8 cellular contexts compared by ENCODE assay signal in genomic region chr6:37171141-37171969, GRCh38. TPM values are rescaled to one million over a fixed set of nuclear protein-coding genes. Genes with fewer than 3 reads are reported as not detected.
DNase-seq lines count a peak whose midpoint lies in the region; ATAC-seq and TF ChIP-seq lines count a peak whose summit lies in the region.

No MANE protein-coding gene starts in this region.

- H3K4me1 Mint-ChIP-seq in activated CD4-positive, alpha-beta memory T cell treated with anti-CD3 and anti-CD28 coated beads, Interleukin-2, amount 10 ng/mL, durations not matched to agents 7 days and 5 days: peaks cover 49% of the 10 kb centered on the region

- no peak for TF ChIP-seq CTCF in tibial nerve (IDR thresholded peaks at IDR 0.05)

- no peaks in the 10 kb centered on the region for H3K27me3 ChIP-seq in Karpas-422 (ENCODE audit: low read length)
- no peaks in the 10 kb centered on the region for H3K27me3 ChIP-seq in muscle layer of colon (ENCODE audit: control insufficient read depth in 1 of 2, insufficient read depth in 2 of 2, low read length in 2 of 2)
- H3K27me3 ChIP-seq in tibial nerve: no peaks in the 10 kb centered on the region

- H3K4me3 ChIP-seq in Karpas-422 (ENCODE audit: low read length): peak overlapping the region; percentile 91
- H3K4me3 ChIP-seq in muscle layer of colon (ENCODE audit: low read depth in 1 of 2, low read length in 2 of 2): peak overlapping the region; percentile 87 to 89
- peak overlapping the region; percentile 65 to 97 (median 80) for H3K4me3 ChIP-seq in tibial nerve

- no peak for ATAC-seq in GM19351 (IDR thresholded peaks at IDR 0.05; ENCODE audit: unreplicated experiment)

- H3K9me2 ChIP-seq in Karpas-422 (replicated peaks; ENCODE audit: insufficient read depth, low read length): no peaks in the 10 kb centered on the region

- H3K4me3 Mint-ChIP-seq in activated CD4-positive, alpha-beta memory T cell treated with anti-CD3 and anti-CD28 coated beads, Interleukin-2, amount 10 ng/mL, durations not matched to agents 7 days and 5 days: peak overlapping the region; percentile 94

- peaks cover 5% of the 10 kb centered on the region for H3K36me3 ChIP-seq in Karpas-422 (ENCODE audit: insufficient read depth, low read length)
- peaks cover 30% of the 10 kb centered on the region for H3K36me3 ChIP-seq in muscle layer of colon (ENCODE audit: insufficient read depth, low read length)
- H3K36me3 ChIP-seq in tibial nerve: peaks cover 0 to 31% (median 18%) of the 10 kb centered on the region in 3 donors

- H3K9me3 ChIP-seq in Karpas-422 (ENCODE audit: low read length) (no peaks in the 10 kb centered on the region), muscle layer of colon (ENCODE audit: low read length) (no peaks in the 10 kb centered on the region), tibial nerve (no peaks in the 10 kb centered on the region)

- no peaks in the 10 kb centered on the region for H4K20me1 ChIP-seq in Karpas-422 (ENCODE audit: insufficient read depth, low read depth, low read length)

- peaks cover 1% of the 10 kb centered on the region for H3K27me3 Mint-ChIP-seq in activated CD4-positive, alpha-beta memory T cell treated with anti-CD3 and anti-CD28 coated beads, Interleukin-2, amount 10 ng/mL, durations not matched to agents 7 days and 5 days

- POLR2A ChIA-PET in activated CD4-positive, alpha-beta memory T cell treated with anti-CD3 and anti-CD28 coated beads, Interleukin-2, amount 10 ng/mL, durations not matched to agents 7 days and 5 days (lab: Charles Lee): interaction anchor here (0.6 to 19.6 kb wide), 35 partner anchors 10 to 526 kb away, joined by 3 to 1021 read pairs (median 10); partner anchors contain the start of genes CMTR1, MDGA1, MTCH1 and PPIL1

- peak in 1 of 2 donors; percentile 25 for TF ChIP-seq EP300 in tibial nerve (IDR thresholded peaks at IDR 0.05)

- H3K27ac Mint-ChIP-seq in activated CD4-positive, alpha-beta memory T cell treated with anti-CD3 and anti-CD28 coated beads, Interleukin-2, amount 10 ng/mL, durations not matched to agents 7 days and 5 days: peak overlapping the region; percentile 98

- H3K36me3 Mint-ChIP-seq in activated CD4-positive, alpha-beta memory T cell treated with anti-CD3 and anti-CD28 coated beads, Interleukin-2, amount 10 ng/mL, durations not matched to agents 7 days and 5 days (ENCODE audit: low read depth): peaks cover 69% of the 10 kb centered on the region

- no peaks in the 10 kb centered on the region for H3K79me2 ChIP-seq in Karpas-422 (ENCODE audit: low read length)

- H3K27ac ChIP-seq in Karpas-422 (ENCODE audit: low read length) (no peak overlapping the region), epithelial cell of prostate (peak overlapping the region; percentile 94), muscle layer of colon (ENCODE audit: low read depth, low read length) (peak overlapping the region; percentile 97), tibial nerve (peak overlapping the region; percentile 72 to 97 (median 82))

- CTCF ChIA-PET in activated CD4-positive, alpha-beta memory T cell treated with anti-CD3 and anti-CD28 coated beads, Interleukin-2, amount 10 ng/mL, durations not matched to agents 7 days and 5 days (lab: Charles Lee): interaction anchor here (0.6 to 17.6 kb wide), 19 partner anchors 11 to 286 kb away, joined by 3 to 327 read pairs (median 5); partner anchors contain the start of genes C6orf89 and MTCH1

- 1 to 2% methylated on average over 19 to 38 of the region's 48 CpGs for WGBS in tibial nerve, 2 donors

- peak overlapping the region; percentile 76 for H2AFZ ChIP-seq in Karpas-422 (ENCODE audit: low read length)

- H3K4me2 ChIP-seq in Karpas-422 (ENCODE audit: low read depth, low read length, poor library complexity, severe bottlenecking): peak overlapping the region; percentile 95

- peaks cover 29% of the 10 kb centered on the region for H3K4me1 ChIP-seq in Karpas-422 (ENCODE audit: low read length)
- H3K4me1 ChIP-seq in muscle layer of colon (ENCODE audit: insufficient read depth, low read length): peaks cover 34% of the 10 kb centered on the region
- peaks cover 0 to 46% (median 8%) of the 10 kb centered on the region in 4 donors for H3K4me1 ChIP-seq in tibial nerve

- H3K9ac ChIP-seq in Karpas-422 (ENCODE audit: low read length) (peak overlapping the region; percentile 83), muscle layer of colon (ENCODE audit: low read length) (peak overlapping the region; percentile 95)

- no peaks in the 10 kb centered on the region for H3K9me3 Mint-ChIP-seq in activated CD4-positive, alpha-beta memory T cell treated with anti-CD3 and anti-CD28 coated beads, Interleukin-2, amount 10 ng/mL, durations not matched to agents 7 days and 5 days

- TF ChIP-seq POLR2A in tibial nerve (IDR thresholded peaks at IDR 0.05): no peak

- DNase-seq in COLO668 (lab: John Stamatoyannopoulos, UW; ENCODE audit: unreplicated experiment): peak; percentile 35
- DNase-seq in Karpas-422: peak; percentile 60
- DNase-seq in activated CD4-positive, alpha-beta memory T cell treated with anti-CD3 and anti-CD28 coated beads, Interleukin-2, amount 10 ng/mL, durations not matched to agents 7 days and 5 days: peak; percentile 52
- DNase-seq in epithelial cell of prostate (ENCODE audit: low read depth, low spot score): no peak
- DNase-seq in tibial nerve (ENCODE audit: low spot score in 2 of 2): peak; percentile 43 to 48
- no peak for DNase-seq in effector CD8-positive, alpha-beta T cell (lab: John Stamatoyannopoulos, UW)

RNA-seq across cellular contexts. Expression of gene PIM1, which starts 1.4 kb away (rescaled TPM):
- 1.9 and 4.0 TPM in 2 replicates for total RNA-seq in Karpas-422 (2014; rRNA removed; shearing (Covaris generic); ENCODE audit: low replicate concordance)
- 100 to 1,000 TPM; 497 to 505 TPM for total RNA-seq in activated CD4-positive, alpha-beta memory T cell treated with anti-CD3 and anti-CD28 coated beads, Interleukin-2, amount 10 ng/mL, durations not matched to agents 7 days and 5 days
- 10 to 100 TPM in 1 of 4 donors, 1 to 10 TPM in 3; 2.8 to 22.8 (median 6.6) TPM for total RNA-seq in tibial nerve

Comparison
In these comparisons a context has a peak if more than half of its experiments do, and no peak if none do; other contexts are left out.
1. DNase-seq: peak in COLO668 (single experiment), Karpas-422 (single experiment), activated CD4-positive, alpha-beta memory T cell treated with anti-CD3 and anti-CD28 coated beads, Interleukin-2, amount 10 ng/mL, durations not matched to agents 7 days and 5 days (single experiment) and tibial nerve (2 of 2); none in epithelial cell of prostate (single experiment) and effector CD8-positive, alpha-beta T cell (single experiment).
2. RNA of gene PIM1, which starts 1.4 kb away (total RNA-seq): 497 to 505 TPM in activated CD4-positive, alpha-beta memory T cell treated with anti-CD3 and anti-CD28 coated beads, Interleukin-2, amount 10 ng/mL, durations not matched to agents 7 days and 5 days; 2.8 to 22.8 TPM in tibial nerve and 1.9 to 4.0 TPM in Karpas-422; every median in the first group is over 10 times any median in the second.
3. Peak in every context shown above with its lines, with median percentiles within 50 percentile points of each other: H3K4me3 ChIP-seq.